Comparison of ENCODE assay signal across 25 cellular contexts in genomic region chr2:25927357-25927756, GRCh38.
"Had no signal": no experiment of that assay in that cellular context is flagged by ENCODE, and none has a peak within 500 bp of the region (broad histone marks: within the 10 kb centered on the region; RNA-seq: fewer than 3 reads in every experiment).

No MANE protein-coding gene starts in this region.

- H3K4me1 Mint-ChIP-seq: activated naive CD4-positive, alpha-beta T cell treated with anti-CD3 and anti-CD28 coated beads, Interleukin-2, amount 50 U/mL, for 24 hours had no signal

- H3K27me3 ChIP-seq: adrenal gland, ascending aorta, brain microvascular endothelial cell, heart right ventricle, sigmoid colon, thyroid gland, upper lobe of right lung had no signal

- H3K27ac Mint-ChIP-seq: activated naive CD4-positive, alpha-beta T cell treated with anti-CD3 and anti-CD28 coated beads, Interleukin-2, amount 50 U/mL, for 24 hours; activated T-helper 1 cell treated with anti-CD3 and anti-CD28 coated beads, Interleukin-12 subunit alpha, Interleukin-12 subunit beta, Interleukin-2, Interleukin-4 antibody, amounts not matched to agents 30 ng/mL and 10 ng/mL and 1 ng/mL, durations not matched to agents 14 hours and 24 hours and 36 hours; dendritic cell treated with granulocyte-macrophage colony-stimulating factor and Interleukin-4, amounts not matched to agents 40 ng/mL and 50 ng/mL, for 4 days had no signal

- H3K4me2 ChIP-seq: smooth muscle cell had no signal

- H3K4me1 ChIP-seq: adrenal gland, ascending aorta, heart right ventricle, sigmoid colon, thyroid gland, upper lobe of right lung had no signal

- H3K4me3 Mint-ChIP-seq: activated naive CD4-positive, alpha-beta T cell treated with anti-CD3 and anti-CD28 coated beads, Interleukin-2, amount 50 U/mL, for 24 hours; activated T-helper 1 cell treated with anti-CD3 and anti-CD28 coated beads, Interleukin-12 subunit alpha, Interleukin-12 subunit beta, Interleukin-2, Interleukin-4 antibody, amounts not matched to agents 30 ng/mL and 10 ng/mL and 1 ng/mL, durations not matched to agents 14 hours and 24 hours and 36 hours; dendritic cell treated with granulocyte-macrophage colony-stimulating factor and Interleukin-4, amounts not matched to agents 40 ng/mL and 50 ng/mL, for 4 days; neural crest cell had no signal

- H3K36me3 ChIP-seq: brain microvascular endothelial cell, thyroid gland, upper lobe of right lung had no signal

- H3K4me3 ChIP-seq: adrenal gland, ascending aorta, heart right ventricle, sigmoid colon, smooth muscle cell, thyroid gland, upper lobe of right lung had no signal

- H3K9me3 ChIP-seq: adrenal gland, ascending aorta, heart right ventricle, sigmoid colon, thyroid gland, upper lobe of right lung had no signal

- ATAC-seq: heart right ventricle, left cardiac atrium, SK-N-SH treated with all-trans-retinoic acid at 6 μM for 48 hours, upper lobe of right lung had no signal

- DNase-seq: activated CD4-positive, alpha-beta T cell treated with anti-CD3 and anti-CD28 coated beads for 1 hour; activated CD8-positive, alpha-beta memory T cell treated with anti-CD3 and anti-CD28 coated beads, Interleukin-2, amount 50 U/mL, for 48 hours; activated gamma-delta T cell treated with Interleukin-2 at 50 U/mL for 16 hours; adrenal gland; brain microvascular endothelial cell; effector CD4-positive, alpha-beta T cell; erythroblast; foreskin fibroblast; heart right ventricle; islet precursor cell; left cardiac atrium; mesenchymal stem cell; occipital lobe; sigmoid colon; stimulated activated CD4-positive, alpha-beta T cell treated with anti-CD3 and anti-CD28 coated beads, Interleukin-15, amount 100 ng/mL, for 24 hours; stimulated activated naive CD4-positive, alpha-beta T cell; thyroid gland; upper lobe of right lung had no signal

- H3K27ac ChIP-seq: adrenal gland, ascending aorta, brain microvascular endothelial cell, heart right ventricle, sigmoid colon, thyroid gland, upper lobe of right lung had no signal

- H3K27me3 Mint-ChIP-seq: activated naive CD4-positive, alpha-beta T cell treated with anti-CD3 and anti-CD28 coated beads, Interleukin-2, amount 50 U/mL, for 24 hours had no signal

- H3K9me3 Mint-ChIP-seq: activated naive CD4-positive, alpha-beta T cell treated with anti-CD3 and anti-CD28 coated beads, Interleukin-2, amount 50 U/mL, for 24 hours; activated T-helper 1 cell treated with anti-CD3 and anti-CD28 coated beads, Interleukin-12 subunit alpha, Interleukin-12 subunit beta, Interleukin-2, Interleukin-4 antibody, amounts not matched to agents 30 ng/mL and 10 ng/mL and 1 ng/mL, durations not matched to agents 14 hours and 24 hours and 36 hours; dendritic cell treated with granulocyte-macrophage colony-stimulating factor and Interleukin-4, amounts not matched to agents 40 ng/mL and 50 ng/mL, for 4 days; neural crest cell had no signal

- H3K36me3 Mint-ChIP-seq: activated naive CD4-positive, alpha-beta T cell treated with anti-CD3 and anti-CD28 coated beads, Interleukin-2, amount 50 U/mL, for 24 hours had no signal
